ENCODE assay signal across 16 cellular contexts in genomic region chr14:57999471-57999870, GRCh38.
DNase-seq lines count a peak whose midpoint lies in the region; TF ChIP-seq lines count a peak whose summit lies in the region.
"Had no signal": no experiment of that assay in that cellular context is flagged by ENCODE, and none has a peak within 500 bp of the region (broad histone marks: within the 10 kb centered on the region; RNA-seq: fewer than 3 reads in every experiment).

No MANE protein-coding gene starts in this region.

- no peaks in the 10 kb centered on the region for H3K4me1 Mint-ChIP-seq in Calu3 (ENCODE audit: low read depth, unreplicated experiment)
- H3K4me1 Mint-ChIP-seq: CD4-positive, CD25-positive, alpha-beta regulatory T cell; CD8-positive, alpha-beta memory T cell had no signal

- H3K4me3 Mint-ChIP-seq in Calu3 (ENCODE audit: low read depth, unreplicated experiment), result no peak overlapping the region
- H3K4me3 Mint-ChIP-seq: CD8-positive, alpha-beta memory T cell had no signal

- H3K79me1 ChIP-seq in mesenchymal stem cell (replicated peaks; ENCODE audit: low read length, poor library complexity, severe bottlenecking), result no peaks in the 10 kb centered on the region

- H4K91ac ChIP-seq in mesenchymal stem cell (ENCODE audit: low read length), result no peak overlapping the region

- H3K4me1 ChIP-seq in A673 (ENCODE audit: insufficient read depth, low read length, poor library complexity, severe bottlenecking) (peaks cover 66% of the 10 kb centered on the region), adipocyte (ENCODE audit: control insufficient read depth, insufficient read depth, low read length) (peaks cover 21% of the 10 kb centered on the region), tibial artery (peaks cover 0 to 54% (median 2%) of the 10 kb centered on the region in 4 donors), ascending aorta (no peaks in the 10 kb centered on the region), mesenchymal stem cell (ENCODE audit: control insufficient read depth, insufficient read depth, low read depth, low read length) (no peaks in the 10 kb centered on the region)
- H3K4me1 ChIP-seq: BE2C, HAP-1 had no signal

- DNase-seq in A673 (ENCODE audit: low spot score), result peak; percentile 50
- no peak for DNase-seq in adipocyte (ENCODE audit: low read depth)
- peak; percentile 10 for DNase-seq in cerebellum (ENCODE audit: low spot score)
- no peak for DNase-seq in tibial artery
- DNase-seq in ascending aorta (ENCODE audit: low spot score in 2 of 2), result no peak
- DNase-seq in Calu3, result no peak
- DNase-seq in mesenchymal stem cell, result no peak
- DNase-seq: 8988T; BE2C; CD4-positive, CD25-positive, alpha-beta regulatory T cell; CD8-positive, alpha-beta memory T cell; COR-L47; GDM1; GM23248 had no signal

- H3K27me3 Mint-ChIP-seq in Calu3 (ENCODE audit: unreplicated experiment), result peaks cover 60% of the 10 kb centered on the region

- H4K8ac ChIP-seq in mesenchymal stem cell (ENCODE audit: low read length), result no peak overlapping the region

- H3K4me2 ChIP-seq in mesenchymal stem cell (ENCODE audit: low read length, poor library complexity, severe bottlenecking), result no peak overlapping the region

- H3K27ac ChIP-seq in A673 (ENCODE audit: low read depth, low read length, poor library complexity, severe bottlenecking) (peak overlapping the region; percentile 86), tibial artery (peak overlapping the region; percentile 61 to 63), ascending aorta (peak overlapping the region in 1 of 2 donors; percentile 24), mesenchymal stem cell (ENCODE audit: low read length, poor library complexity, severe bottlenecking) (no peak overlapping the region)
- H3K27ac ChIP-seq: GM23248, HL-60 had no signal

- no peak overlapping the region for H3K4ac ChIP-seq in mesenchymal stem cell (ENCODE audit: low read depth in 1 of 2, low read length in 2 of 2)

- no peak overlapping the region for H2AK5ac ChIP-seq in mesenchymal stem cell (ENCODE audit: low read length, severe bottlenecking)

- H3K36me3 Mint-ChIP-seq in Calu3 (ENCODE audit: insufficient read depth, unreplicated experiment), result no peaks in the 10 kb centered on the region
- H3K36me3 Mint-ChIP-seq: CD4-positive, CD25-positive, alpha-beta regulatory T cell had no signal

- no peak overlapping the region for H3K27ac Mint-ChIP-seq in Calu3 (ENCODE audit: unreplicated experiment)
- H3K27ac Mint-ChIP-seq: CD4-positive, CD25-positive, alpha-beta regulatory T cell; CD8-positive, alpha-beta memory T cell had no signal

- intact Hi-C loops in A673 (cut with micrococcal nuclease; ENCODE audit: unreplicated experiment) (loop anchor here (2.0 to 5.0 kb wide), 3 partner anchors 57 to 957 kb away; no protein-coding TSS in a partner anchor), tibial artery (cut with DNase I; ENCODE audit: low total_unique reads) (no loop called here), ascending aorta (cut with DNase I) (no loop called here), Calu3 (cut with micrococcal nuclease; ENCODE audit: unreplicated experiment) (no loop called here)

- H3K27me3 ChIP-seq in A673 (replicated peaks; ENCODE audit: insufficient read depth, low read depth, low read length, poor library complexity) (no peaks in the 10 kb centered on the region), adipocyte (replicated peaks; ENCODE audit: control insufficient read depth, insufficient read depth, low read length) (no peaks in the 10 kb centered on the region), tibial artery (no peaks in the 10 kb centered on the region), ascending aorta (no peaks in the 10 kb centered on the region), mesenchymal stem cell (ENCODE audit: control insufficient read depth in 1 of 2, insufficient read depth in 1 of 2, low read length in 2 of 2) (peaks cover 0 to 3% of the 10 kb centered on the region in 2 experiments)

- no peak overlapping the region for H2BK120ac ChIP-seq in mesenchymal stem cell (ENCODE audit: low read depth, low read length)

- no peak overlapping the region for H3K14ac ChIP-seq in mesenchymal stem cell (ENCODE audit: low read length in 2 of 2)

- H3K23ac ChIP-seq in mesenchymal stem cell (ENCODE audit: low read length in 2 of 2), result no peak overlapping the region

- H3K9ac ChIP-seq in adipocyte (ENCODE audit: low read length), result no peak overlapping the region
- no peak overlapping the region for H3K9ac ChIP-seq in mesenchymal stem cell (ENCODE audit: low read length)
- H3K9ac ChIP-seq: GM23248 had no signal

- POLR2A ChIA-PET in A673 (lab: Charles Lee; ENCODE audit: low non-redundant PET), result interaction anchor here (0.6 kb wide), 1 partner anchor 499 kb away, joined by 4 read pairs; no protein-coding TSS in a partner anchor

- no peaks in the 10 kb centered on the region for H3K9me3 Mint-ChIP-seq in Calu3 (ENCODE audit: low read depth, unreplicated experiment)

- no peak overlapping the region for H2BK15ac ChIP-seq in mesenchymal stem cell (ENCODE audit: low read depth, poor library complexity, severe bottlenecking)

- BruUV-seq in A673 (replicated peaks; lab: Mats Ljungman, UMichigan) (TSS peak; percentile 73), Calu3 (replicated peaks; lab: Mats Ljungman, UMichigan) (no TSS peak)

- H3K36me3 ChIP-seq in A673 (ENCODE audit: insufficient read depth, low read length, poor library complexity, severe bottlenecking) (no peaks in the 10 kb centered on the region), adipocyte (ENCODE audit: control insufficient read depth, insufficient read depth, low read length, severe bottlenecking) (no peaks in the 10 kb centered on the region), tibial artery (peaks cover 0 to 4% (median 0%) of the 10 kb centered on the region in 3 donors), ascending aorta (no peaks in the 10 kb centered on the region), mesenchymal stem cell (ENCODE audit: control insufficient read depth in 1 of 2, insufficient read depth in 2 of 2, low read depth in 1 of 2, low read length in 2 of 2) (peaks cover 0 to 3% of the 10 kb centered on the region in 2 experiments)
- H3K36me3 ChIP-seq: BE2C, HAP-1 had no signal

- TF ChIP-seq CTCF in A673 (conservative IDR thresholded peaks at IDR 0.05; ENCODE audit: low read depth, low read length) (no peak), tibial artery (IDR thresholded peaks at IDR 0.05) (no peak), ascending aorta (IDR thresholded peaks at IDR 0.05) (no peak), Calu3 (IDR thresholded peaks at IDR 0.05; ENCODE audit: unreplicated experiment) (no peak)

- H2BK12ac ChIP-seq in mesenchymal stem cell (ENCODE audit: low read length in 2 of 2), result no peak overlapping the region

- no peak overlapping the region for H2AFZ ChIP-seq in mesenchymal stem cell (ENCODE audit: low read depth, low read length)
- H2AFZ ChIP-seq: GM23248 had no signal

- H3K4me3 ChIP-seq in A673 (ENCODE audit: low read depth, low read length, poor library complexity, severe bottlenecking) (peak overlapping the region; percentile 12), adipocyte (ENCODE audit: low read length) (peak overlapping the region; percentile 35), tibial artery (peak overlapping the region; percentile 40), ascending aorta (peak overlapping the region in 1 of 2 donors; percentile 28), mesenchymal stem cell (ENCODE audit: insufficient read depth in 1 of 2, low read depth in 1 of 2, low read length in 2 of 2) (no peak overlapping the region)
- H3K4me3 ChIP-seq: GM23248, HAP-1 had no signal

- no peak overlapping the region for H3K18ac ChIP-seq in mesenchymal stem cell (ENCODE audit: low read depth in 1 of 2, low read length in 2 of 2)

- WGBS in mesenchymal stem cell, result 85% methylated on average over 2 of the region's 2 CpGs

- H2BK5ac ChIP-seq in mesenchymal stem cell (ENCODE audit: low read depth, low read length, poor library complexity, severe bottlenecking), result no peak overlapping the region

- CTCF ChIA-PET in A673 (lab: Charles Lee) (interaction anchor here (1.1 kb wide), 1 partner anchor 12 kb away, joined by 4 read pairs; no protein-coding TSS in a partner anchor), Calu3 (lab: Charles Lee) (no interaction called here)

- H3K9me3 ChIP-seq in A673 (ENCODE audit: low read depth, low read length, poor library complexity, severe bottlenecking) (no peaks in the 10 kb centered on the region), adipocyte (ENCODE audit: control insufficient read depth, low read length) (no peaks in the 10 kb centered on the region), tibial artery (no peaks in the 10 kb centered on the region), ascending aorta (no peaks in the 10 kb centered on the region), mesenchymal stem cell (ENCODE audit: control insufficient read depth, low read length) (no peaks in the 10 kb centered on the region)
- H3K9me3 ChIP-seq: BE2C, HAP-1 had no signal

Comparison
In these comparisons a context has a peak if more than half of its experiments do, and no peak if none do; other contexts are left out.
1. DNase-seq: peak in A673 (single experiment) and cerebellum (single experiment); none in adipocyte (single experiment), tibial artery (0 of 2), ascending aorta (0 of 2), Calu3 (single experiment) and mesenchymal stem cell (single experiment).
2. H3K4me3 ChIP-seq: peak in A673 (single experiment), adipocyte (single experiment) and tibial artery (2 of 2); none in mesenchymal stem cell (0 of 2).